In genomic region chrX:149161438-149162088, GRCh38 we compare ENCODE assay signal across 17 cellular contexts.
"Had no signal": no experiment of that assay in that cellular context is flagged by ENCODE, and none has a peak within 500 bp of the region (broad histone marks: within the 10 kb centered on the region; RNA-seq: fewer than 3 reads in every experiment).

No MANE protein-coding gene starts in this region.

- H3K36me3 ChIP-seq: ascending aorta, gastroesophageal sphincter, heart left ventricle, left ventricle myocardium inferior, tibial artery had no signal

- H3K4me1 ChIP-seq: ascending aorta, gastroesophageal sphincter, heart left ventricle, left ventricle myocardium inferior, tibial artery had no signal

- DNase-seq: activated CD4-positive, alpha-beta T cell treated with anti-CD3 and anti-CD28 coated beads, Interleukin-2, amount 10 ng/mL, durations not matched to agents 7 days and 5 days; activated CD8-positive, alpha-beta T cell treated with anti-CD3 and anti-CD28 coated beads, Interleukin-2, amount 10 ng/mL, durations not matched to agents 7 days and 5 days; activated effector memory CD4-positive, alpha-beta T cell treated with anti-CD3 and anti-CD28 coated beads, Interleukin-2, amount 50 U/mL, for 16 hours; activated naive CD4-positive, alpha-beta T cell treated with anti-CD3 and anti-CD28 coated beads, Interleukin-2, amount 50 U/mL, for 16 hours; activated T-cell treated with anti-CD3 and anti-CD28 coated beads, Interleukin-2, amount 50 U/mL, for 24 hours; erythroblast; heart left ventricle; left ventricle myocardium inferior; occipital lobe; retina; stimulated activated naive CD4-positive, alpha-beta T cell; T1000; tibial artery had no signal

- ATAC-seq: activated CD4-positive, CD25-positive, alpha-beta regulatory T cell treated with anti-CD3 and anti-CD28 coated beads, Interleukin-2, amount 50 U/mL, for 24 hours; activated CD8-positive, alpha-beta T cell treated with anti-CD3 and anti-CD28 coated beads, Interleukin-2, amount 10 ng/mL, durations not matched to agents 7 days and 5 days; gastroesophageal sphincter; heart left ventricle had no signal

- H3K27me3 ChIP-seq: ascending aorta, gastroesophageal sphincter, heart left ventricle, tibial artery had no signal

- H3K9me3 ChIP-seq: ascending aorta, gastroesophageal sphincter, left ventricle myocardium inferior, tibial artery had no signal

- H3K27ac ChIP-seq: ascending aorta, coronary artery, gastroesophageal sphincter, heart left ventricle, left ventricle myocardium inferior, tibial artery had no signal

- H3K4me3 ChIP-seq: ascending aorta, coronary artery, gastroesophageal sphincter, heart left ventricle, left ventricle myocardium inferior, tibial artery had no signal
